Comparison of ENCODE assay signal across 8 cellular contexts in the genomic region with DNA sequence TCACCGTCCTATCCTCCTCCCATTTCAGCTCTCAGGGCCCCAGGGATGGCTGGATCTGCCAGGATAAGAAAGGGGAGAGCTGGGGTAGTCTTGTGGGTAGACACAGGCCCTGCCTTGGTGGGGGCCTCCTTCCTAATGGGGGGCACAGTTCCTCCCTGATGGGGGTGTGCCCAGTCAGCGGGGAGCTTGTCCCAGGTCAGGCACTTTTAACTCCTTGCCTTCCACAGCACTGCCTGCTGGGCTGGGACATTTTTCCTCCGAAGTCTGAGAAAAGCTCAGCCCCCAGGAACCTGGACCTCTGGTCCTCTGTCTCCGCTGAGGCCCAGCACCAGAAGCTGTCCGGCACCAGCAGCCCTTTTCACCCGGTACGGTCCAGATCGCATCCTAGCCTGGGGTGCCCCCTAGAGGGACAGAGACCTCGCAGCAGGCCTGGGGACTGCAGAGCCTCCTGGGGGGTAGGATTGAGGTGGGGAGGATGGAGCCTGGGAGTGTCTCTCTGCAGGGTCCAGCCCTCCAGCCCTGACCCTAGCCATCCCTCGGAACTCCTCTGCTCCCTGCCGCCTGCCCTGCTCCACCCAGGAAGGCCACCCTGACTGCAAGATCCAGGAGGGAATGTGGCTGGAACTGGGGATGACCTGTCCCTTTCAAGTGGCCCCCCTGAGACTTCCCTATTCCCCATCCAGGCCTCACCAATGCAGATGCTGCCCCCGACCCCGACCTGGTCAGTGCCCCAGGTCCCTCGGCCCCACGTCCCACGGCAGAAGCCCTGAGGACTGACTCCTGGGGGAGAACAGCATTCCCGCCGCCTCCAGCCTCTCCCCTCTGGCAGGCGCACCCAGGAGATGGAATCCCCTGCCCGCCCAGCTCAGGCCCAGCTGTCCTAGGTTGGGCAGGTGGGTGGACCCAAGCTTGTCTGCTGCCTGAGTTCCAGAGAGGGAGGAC. TPM values are rescaled to one million over a fixed set of nuclear protein-coding genes. Genes with fewer than 3 reads are reported as not detected.
DNase-seq lines count a peak whose midpoint lies in the region; ATAC-seq and TF ChIP-seq lines count a peak whose summit lies in the region.

No MANE protein-coding gene starts in this region.

- DNase-seq in OCI-LY7 (ENCODE audit: low spot score) (peak; percentile 63), T47D (ENCODE audit: low read depth in 1 of 2, low spot score in 1 of 2) (peak; percentile 23 to 27), medulla oblongata (ENCODE audit: extremely low spot score) (peak; percentile 39), NCI-H345 (lab: John Stamatoyannopoulos, UW) (no peak)

- no peak for ATAC-seq in GM18907 (IDR thresholded peaks at IDR 0.05; ENCODE audit: unreplicated experiment)
- ATAC-seq in GM19324 (IDR thresholded peaks at IDR 0.05; ENCODE audit: low FRiP score, unreplicated experiment): no peak
- ATAC-seq in GM21367 (IDR thresholded peaks at IDR 0.05; ENCODE audit: unreplicated experiment): no peak

- H3K27ac ChIP-seq in OCI-LY7 (ENCODE audit: low read depth, low read length, poor library complexity, severe bottlenecking): no peak overlapping the region

- no TSS peak for BruUV-seq in OCI-LY7 (replicated peaks; lab: Mats Ljungman, UMichigan)

- no peaks in the 10 kb centered on the region for H3K9me2 ChIP-seq in OCI-LY7 (ENCODE audit: insufficient read depth, low read length)

- intact Hi-C loops in OCI-LY7 (cut with micrococcal nuclease; ENCODE audit: unreplicated experiment): loop anchor here (1.0 kb wide), 1 partner anchor 50 kb away; no protein-coding TSS in a partner anchor

- no peaks in the 10 kb centered on the region for H3K79me2 ChIP-seq in OCI-LY7 (ENCODE audit: insufficient read depth, low read depth, low read length)

- no peak overlapping the region for H3K4me3 ChIP-seq in OCI-LY7 (ENCODE audit: low read depth, low read length, poor library complexity, severe bottlenecking)

- H3K9me3 ChIP-seq in OCI-LY7 (ENCODE audit: low read length): no peaks in the 10 kb centered on the region

- TF ChIP-seq CTCF in GM12872 (IDR thresholded peaks at IDR 0.05; ENCODE audit: insufficient read depth, low read depth, low read length) (peak; percentile 84), OCI-LY7 (conservative IDR thresholded peaks at IDR 0.05; ENCODE audit: low read length) (peak; percentile 86)

- H2AFZ ChIP-seq in OCI-LY7 (ENCODE audit: low read length): no peak overlapping the region

- peaks cover 11% of the 10 kb centered on the region for H3K4me1 ChIP-seq in OCI-LY7 (ENCODE audit: insufficient read depth, low read length, poor library complexity, severe bottlenecking)

- H3K36me3 ChIP-seq in OCI-LY7 (ENCODE audit: insufficient read depth, low read length): peaks cover 26% of the 10 kb centered on the region; the same call in 1 of the 2 replicates

- no peaks in the 10 kb centered on the region for H4K20me1 ChIP-seq in OCI-LY7 (ENCODE audit: insufficient read depth, low read length)

- POLR2A ChIA-PET in OCI-LY7 (lab: Charles Lee): interaction anchor here (0.7 to 1.0 kb wide), 4 partner anchors 10 to 39 kb away, joined by 3 to 5 read pairs (median 4); a partner anchor contains a TSS

- CTCF ChIA-PET in OCI-LY7 (lab: Charles Lee; ENCODE audit: unreplicated experiment): no interaction called here

- H3K4me2 ChIP-seq in OCI-LY7 (ENCODE audit: low read length): no peak overlapping the region

- in situ Hi-C loops in T47D (cut with HindIII; ENCODE audit: low pct_unique_long_range_greater_than_20kb, low sequenced_read_pairs): no loop called here

RNA-seq across cellular contexts. Expression of a gene that starts 12.0 kb away (rescaled TPM):
- total RNA-seq in OCI-LY7 (2014; rRNA removed; shearing (Covaris generic)): 75.2 and 102 TPM in 2 replicates
- total RNA-seq in OCI-LY7 (2022): 48.5 and 57.9 TPM in 2 replicates

RNA-seq across cellular contexts. Expression of a gene that starts 31.8 kb away (rescaled TPM):
- total RNA-seq in OCI-LY7 (2014; rRNA removed; shearing (Covaris generic)): not detected in 2 replicates
- 0.09 and 0.29 TPM in 2 replicates for total RNA-seq in OCI-LY7 (2022)

RNA-seq across cellular contexts. Expression of a gene that starts 51.1 kb away (rescaled TPM):
- total RNA-seq in OCI-LY7 (2014; rRNA removed; shearing (Covaris generic)): 28.3 and 32.2 TPM in 2 replicates
- total RNA-seq in OCI-LY7 (2022): 52.7 and 55.9 TPM in 2 replicates
